In genomic region chr19:38055655-38056521, GRCh38 we compare ENCODE assay signal across 14 cellular contexts.
A peak's percentile ranks its signal among the peaks of the same experiment; 100 is the strongest.
DNase-seq lines count a peak whose midpoint lies in the region; ATAC-seq and TF ChIP-seq lines count a peak whose summit lies in the region.
"Had no signal": no experiment of that assay in that cellular context is flagged by ENCODE, and none has a peak within 500 bp of the region (broad histone marks: within the 10 kb centered on the region; RNA-seq: fewer than 3 reads in every experiment).

No MANE protein-coding gene starts in this region.

- H3K9me3 Mint-ChIP-seq in HFFc6 (no peaks in the 10 kb centered on the region), nephron progenitor cell (no peaks in the 10 kb centered on the region)
- H3K9me3 Mint-ChIP-seq: central memory CD8-positive, alpha-beta T cell; immature natural killer cell had no signal

- H4K5ac ChIP-seq in mesendoderm (ENCODE audit: low read length), result no peak overlapping the region

- H3K9me3 ChIP-seq in WERI-Rb-1 (ENCODE audit: severe bottlenecking) (peaks cover 2% of the 10 kb centered on the region), HAP-1 (no peaks in the 10 kb centered on the region)
- H3K9me3 ChIP-seq: tibial nerve had no signal

- H3K4me3 ChIP-seq in WERI-Rb-1 (ENCODE audit: low read depth, low read length) (no peak overlapping the region), HAP-1 (no peak overlapping the region), mesendoderm (ENCODE audit: low read length) (no peak overlapping the region)
- H3K4me3 ChIP-seq: tibial nerve had no signal

- H3K79me1 ChIP-seq in mesendoderm (ENCODE audit: low read length), result no peaks in the 10 kb centered on the region

- H3K9ac ChIP-seq in mesendoderm (ENCODE audit: low read length), result no peak overlapping the region

- no peaks in the 10 kb centered on the region for H3K36me3 Mint-ChIP-seq in HFFc6 (ENCODE audit: low read depth)
- H3K36me3 Mint-ChIP-seq in nephron progenitor cell (ENCODE audit: low read depth), result peaks cover 8% of the 10 kb centered on the region
- H3K36me3 Mint-ChIP-seq: immature natural killer cell had no signal

- H3K56ac ChIP-seq in mesendoderm (ENCODE audit: low read length), result no peak overlapping the region

- no CpG with 5 or more reads among the region's 18 CpGs for WGBS in mesendoderm (ENCODE audit: extremely low coverage, insufficient coverage, low lambda C conversion rate)

- ATAC-seq in HG02852 (IDR thresholded peaks at IDR 0.05; ENCODE audit: unreplicated experiment), result no peak

- TF ChIP-seq CTCF in HFFc6 (IDR thresholded peaks at IDR 0.05) (no peak), WERI-Rb-1 (IDR thresholded peaks at IDR 0.05; ENCODE audit: low read depth, low read length) (0 out of 2 replicates have a peak, but pooled peaks have one; percentile 9), nephron progenitor cell (IDR thresholded peaks at IDR 0.05) (no peak)

- H3K79me2 ChIP-seq in mesendoderm (ENCODE audit: control insufficient read depth, insufficient read depth, low read length), result no peaks in the 10 kb centered on the region

- no peak overlapping the region for H3K4me3 Mint-ChIP-seq in HFFc6
- peak overlapping the region; percentile 54 for H3K4me3 Mint-ChIP-seq in nephron progenitor cell
- H3K4me3 Mint-ChIP-seq: central memory CD8-positive, alpha-beta T cell; immature natural killer cell had no signal

- H3K4me1 ChIP-seq in HAP-1 (no peaks in the 10 kb centered on the region), mesendoderm (ENCODE audit: control insufficient read depth, low read depth, low read length) (peaks cover 7% of the 10 kb centered on the region)

- no peak overlapping the region for H4K8ac ChIP-seq in mesendoderm (ENCODE audit: low read depth, low read length)

- no peak overlapping the region for H2BK15ac ChIP-seq in mesendoderm (replicated peaks; ENCODE audit: low read depth)

- peak overlapping the region; percentile 25; the same call in 1 of the 2 replicates for H3K27ac ChIP-seq in WERI-Rb-1
- H3K27ac ChIP-seq in mesendoderm (ENCODE audit: low read depth, low read length), result no peak overlapping the region
- H3K27ac ChIP-seq: tibial nerve had no signal

- H3K4ac ChIP-seq in mesendoderm (ENCODE audit: low read depth, low read length), result no peak overlapping the region

- H3K27me3 ChIP-seq in WERI-Rb-1 (ENCODE audit: insufficient read depth, low read depth, severe bottlenecking), result no peaks in the 10 kb centered on the region
- no peaks in the 10 kb centered on the region for H3K27me3 ChIP-seq in HAP-1 (ENCODE audit: low read depth)
- H3K27me3 ChIP-seq in mesendoderm (ENCODE audit: insufficient read depth, low read length, poor library complexity), result no peaks in the 10 kb centered on the region
- H3K27me3 ChIP-seq: tibial nerve had no signal

- H2AK5ac ChIP-seq in mesendoderm (ENCODE audit: low read length), result no peak overlapping the region

- H3K27ac Mint-ChIP-seq in HFFc6 (peak overlapping the region; percentile 19; the same call in 1 of the 2 replicates), nephron progenitor cell (peak overlapping the region; percentile 45)

- H2BK120ac ChIP-seq in mesendoderm (ENCODE audit: low read depth, low read length), result no peak overlapping the region

- in situ Hi-C loops in HAP-1 (cut with MboI; ENCODE audit: low sequenced_read_pairs), result no loop called here

- H2BK5ac ChIP-seq in mesendoderm (ENCODE audit: low read length), result no peak overlapping the region

- H3K23ac ChIP-seq in mesendoderm (ENCODE audit: low read length), result no peak overlapping the region

- DNase-seq in NCI-H187 (lab: John Stamatoyannopoulos, UW), result peak; percentile 34 to 64
- DNase-seq in NCI-H187 treated with DMSO at 0.1 percent for 48 hours (lab: John Stamatoyannopoulos, UW), result no peak
- no peak for DNase-seq in HFFc6
- DNase-seq in WERI-Rb-1, result peak; percentile 14
- DNase-seq in nephron progenitor cell, result no peak
- DNase-seq in HAP-1 (ENCODE audit: low spot score in 2 of 2), result no peak
- no peak for DNase-seq in mesendoderm
- DNase-seq: activated CD4-positive, alpha-beta T cell treated with anti-CD3 and anti-CD28 coated beads for 48 hours; activated gamma-delta T cell treated with Interleukin-2 at 50 U/mL for 16 hours; immature natural killer cell; NCI-H526 treated with DMSO at 0.1 percent for 48 hours had no signal

- no peaks in the 10 kb centered on the region for H3K36me3 ChIP-seq in WERI-Rb-1
- H3K36me3 ChIP-seq in HAP-1 (replicated peaks), result no peaks in the 10 kb centered on the region
- no peaks in the 10 kb centered on the region for H3K36me3 ChIP-seq in mesendoderm (ENCODE audit: control insufficient read depth, insufficient read depth, low read length)
- H3K36me3 ChIP-seq: tibial nerve had no signal

- H3K4me1 Mint-ChIP-seq in HFFc6 (ENCODE audit: low read depth), result peaks cover 23% of the 10 kb centered on the region
- H3K4me1 Mint-ChIP-seq in nephron progenitor cell, result peaks cover 61% of the 10 kb centered on the region

- no peak overlapping the region for H3K4me2 ChIP-seq in mesendoderm (ENCODE audit: low read length)

- H3K27me3 Mint-ChIP-seq in HFFc6 (ENCODE audit: insufficient read depth) (no peaks in the 10 kb centered on the region), nephron progenitor cell (ENCODE audit: low read depth, poor library complexity) (peaks cover 2% of the 10 kb centered on the region)
- H3K27me3 Mint-ChIP-seq: central memory CD8-positive, alpha-beta T cell had no signal

- no peak overlapping the region for H3K18ac ChIP-seq in mesendoderm (ENCODE audit: low read length)

Comparison
In these comparisons a context has a peak if more than half of its experiments do, and no peak if none do; other contexts are left out.
1. DNase-seq: peak in NCI-H187 (2 of 2) and WERI-Rb-1 (single experiment); none in NCI-H187 treated with DMSO at 0.1 percent for 48 hours (single experiment), HFFc6 (single experiment), nephron progenitor cell (single experiment), HAP-1 (0 of 2) and mesendoderm (single experiment).